21 cellular contexts compared by ENCODE assay signal in the genomic region with DNA sequence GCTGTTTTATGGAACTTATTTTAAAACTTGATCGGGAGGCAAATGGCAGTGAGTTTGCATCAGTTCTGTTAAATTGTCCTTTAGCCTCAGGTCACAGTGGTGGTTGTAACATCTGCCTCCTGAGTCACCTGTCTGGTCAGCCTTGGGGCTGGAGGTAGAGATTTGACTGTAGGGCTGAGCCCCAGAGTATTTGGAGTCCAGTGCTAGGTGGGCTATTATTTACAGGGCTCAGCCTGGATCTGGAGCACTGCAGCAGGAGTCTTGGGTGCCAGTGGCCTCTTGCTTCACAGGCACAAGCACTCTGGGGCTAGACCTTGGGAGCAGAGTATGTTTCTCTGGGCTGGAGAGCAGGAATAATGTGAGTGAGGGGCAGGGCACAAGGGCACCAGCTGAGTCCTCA. TPM values are rescaled to one million over a fixed set of nuclear protein-coding genes. Genes with fewer than 3 reads are reported as not detected.
"Had no signal": no experiment of that assay in that cellular context is flagged by ENCODE, and none has a peak within 500 bp of the region (broad histone marks: within the 10 kb centered on the region; RNA-seq: fewer than 3 reads in every experiment).

No MANE protein-coding gene starts in this region.

- H3K27ac ChIP-seq: dorsolateral prefrontal cortex, epithelial cell of prostate, gastrocnemius medialis, lower lobe of right lung, prostate gland, right atrium auricular region, stomach, upper lobe of right lung, uterus had no signal

- H3K4me2 ChIP-seq: smooth muscle cell had no signal

- H3K36me3 ChIP-seq: gastrocnemius medialis, lower lobe of right lung, prostate gland, right atrium auricular region, stomach, thyroid gland, upper lobe of right lung, uterus had no signal

- H3K9me3 ChIP-seq: gastrocnemius medialis, lower lobe of right lung, prostate gland, right atrium auricular region, stomach, thyroid gland, upper lobe of right lung, uterus had no signal

- H3K27me3 ChIP-seq: gastrocnemius medialis, right atrium auricular region, stomach, thyroid gland, upper lobe of right lung, uterus had no signal

- H3K4me1 Mint-ChIP-seq: natural killer cell; stimulated activated effector memory CD8-positive, alpha-beta T cell treated with anti-CD3 and anti-CD28 coated beads, Interleukin-12 subunit alpha, Interleukin-12 subunit beta, amount 100 ng/mL, for 72 hours had no signal

- H3K36me3 Mint-ChIP-seq: natural killer cell; stimulated activated effector memory CD8-positive, alpha-beta T cell treated with anti-CD3 and anti-CD28 coated beads, Interleukin-12 subunit alpha, Interleukin-12 subunit beta, amount 100 ng/mL, for 72 hours had no signal

- H3K4me3 Mint-ChIP-seq: natural killer cell; neural crest cell; stimulated activated effector memory CD8-positive, alpha-beta T cell treated with anti-CD3 and anti-CD28 coated beads, Interleukin-12 subunit alpha, Interleukin-12 subunit beta, amount 100 ng/mL, for 72 hours had no signal

- DNase-seq: effector CD4-positive, alpha-beta T cell; foreskin fibroblast; gastrocnemius medialis; left ventricle myocardium superior; lower lobe of right lung; natural killer cell; stimulated activated CD4-positive, alpha-beta T cell treated with anti-CD3 and anti-CD28 coated beads, Interleukin-2, amount 100 ng/mL, for 24 hours; stimulated activated CD4-positive, alpha-beta T cell treated with anti-CD3 and anti-CD28 coated beads, Interleukin-4, amount 100 ng/mL, for 24 hours; stimulated activated naive CD4-positive, alpha-beta T cell treated with Interleukin-2 at 50 U/mL for 16 hours; stomach; thyroid gland; upper lobe of right lung; uterus had no signal

- H3K4me1 ChIP-seq: prostate gland had no signal

- H3K27ac Mint-ChIP-seq: natural killer cell; stimulated activated effector memory CD8-positive, alpha-beta T cell treated with anti-CD3 and anti-CD28 coated beads, Interleukin-12 subunit alpha, Interleukin-12 subunit beta, amount 100 ng/mL, for 72 hours had no signal

- H3K9me3 Mint-ChIP-seq: natural killer cell; neural crest cell; stimulated activated effector memory CD8-positive, alpha-beta T cell treated with anti-CD3 and anti-CD28 coated beads, Interleukin-12 subunit alpha, Interleukin-12 subunit beta, amount 100 ng/mL, for 72 hours had no signal

- H3K4me3 ChIP-seq: dorsolateral prefrontal cortex, gastrocnemius medialis, lower lobe of right lung, prostate gland, right atrium auricular region, smooth muscle cell, stomach, thyroid gland, upper lobe of right lung, uterus had no signal

RNA-seq across cellular contexts. Expression of a gene that starts 32.8 kb away (rescaled TPM):
- total RNA-seq: mononuclear cell, natural killer cell had no signal
